8 cellular contexts compared by ENCODE assay signal in the genomic region with DNA sequence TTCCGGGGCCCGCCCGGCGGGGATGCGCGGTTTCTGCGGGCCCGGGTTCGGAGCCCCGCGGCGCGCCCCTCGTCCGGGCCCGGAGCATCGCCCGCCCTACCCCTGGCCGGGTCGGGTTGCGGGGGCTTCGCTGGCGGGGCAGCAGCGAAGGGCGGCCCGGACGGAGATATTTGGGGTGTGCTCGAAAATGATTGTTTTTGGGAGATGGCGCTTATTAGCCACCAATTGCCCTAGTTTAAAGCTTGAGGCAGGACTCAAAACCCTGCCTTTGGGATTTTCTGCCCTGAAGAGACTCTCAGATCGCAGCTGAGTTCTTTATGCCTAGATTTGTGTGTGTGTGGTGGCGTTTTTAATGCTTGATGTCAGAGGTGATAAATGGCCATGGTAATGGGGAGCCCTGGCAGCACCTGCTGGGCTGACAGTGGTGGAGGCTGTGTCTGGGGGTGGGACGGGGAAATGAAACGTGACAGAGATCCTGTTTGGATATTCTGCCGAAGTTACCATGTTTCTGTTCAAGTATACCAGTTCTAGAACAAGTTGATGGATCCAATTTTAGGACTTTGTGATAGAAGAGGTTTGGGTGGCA. TPM values are rescaled to one million over a fixed set of nuclear protein-coding genes. Genes with fewer than 3 reads are reported as not detected.
DNase-seq lines count a peak whose midpoint lies in the region; ATAC-seq and TF ChIP-seq lines count a peak whose summit lies in the region.

No MANE protein-coding gene starts in this region.

- H3K4me1 ChIP-seq in neural progenitor cell: peaks cover 46% of the 10 kb centered on the region

- H3K79me2 ChIP-seq in neural progenitor cell (ENCODE audit: low read depth): peaks cover 52% of the 10 kb centered on the region

- H3K36me3 Mint-ChIP-seq in endothelial cell (ENCODE audit: low read depth, unreplicated experiment) (peaks cover 8% of the 10 kb centered on the region), neural progenitor cell (no peaks in the 10 kb centered on the region)

- peaks cover 30% of the 10 kb centered on the region for H3F3A ChIP-seq in neural progenitor cell (ENCODE audit: low read depth)

- no peak overlapping the region for H2AFZ ChIP-seq in neural progenitor cell (replicated peaks)

- H3K4me2 ChIP-seq in neural progenitor cell: peak overlapping the region; percentile 93

- no peaks in the 10 kb centered on the region for H3K9me3 ChIP-seq in WERI-Rb-1 (ENCODE audit: severe bottlenecking)
- H3K9me3 ChIP-seq in neural progenitor cell (ENCODE audit: low read depth): no peaks in the 10 kb centered on the region

- H3K27me3 Mint-ChIP-seq in endothelial cell (ENCODE audit: unreplicated experiment) (peaks cover 6% of the 10 kb centered on the region), neural progenitor cell (ENCODE audit: insufficient read depth, low read depth) (peaks cover 4% of the 10 kb centered on the region)

- H3K4me3 ChIP-seq in GM06990 (replicated peaks; ENCODE audit: low read depth, low read length) (peak overlapping the region; percentile 69), WERI-Rb-1 (ENCODE audit: low read depth, low read length) (peak overlapping the region; percentile 58), neural progenitor cell (peak overlapping the region; percentile 95)

- H3K27ac Mint-ChIP-seq in endothelial cell (ENCODE audit: unreplicated experiment): peak overlapping the region; percentile 67
- H3K27ac Mint-ChIP-seq in neural progenitor cell: peak overlapping the region; percentile 85

- H3K9me3 Mint-ChIP-seq in endothelial cell (ENCODE audit: unreplicated experiment) (no peaks in the 10 kb centered on the region), neural progenitor cell (peaks cover 3% of the 10 kb centered on the region)

- peak; percentile 12 for ATAC-seq in HG02623 (IDR thresholded peaks at IDR 0.05; ENCODE audit: unreplicated experiment)
- no peak for ATAC-seq in esophagus mucosa

- peaks cover 16% of the 10 kb centered on the region for H4K20me1 ChIP-seq in neural progenitor cell (ENCODE audit: low read depth)

- H3K27me3 ChIP-seq in GM06990 (replicated peaks; ENCODE audit: control insufficient read depth, insufficient read depth, low read length) (no peaks in the 10 kb centered on the region), WERI-Rb-1 (ENCODE audit: insufficient read depth, low read depth, severe bottlenecking) (no peaks in the 10 kb centered on the region), neural progenitor cell (no peaks in the 10 kb centered on the region)

- peak overlapping the region; percentile 62 for H3K9ac ChIP-seq in neural progenitor cell

- H3K4me1 Mint-ChIP-seq in endothelial cell (ENCODE audit: unreplicated experiment) (peaks cover 17% of the 10 kb centered on the region), neural progenitor cell (peaks cover 50% of the 10 kb centered on the region)

- TF ChIP-seq CTCF in GM06990 (IDR thresholded peaks at IDR 0.05; ENCODE audit: insufficient read depth, low read length, poor library complexity, severe bottlenecking): no peak
- no peak for TF ChIP-seq CTCF in WERI-Rb-1 (IDR thresholded peaks at IDR 0.05; ENCODE audit: low read depth, low read length)
- TF ChIP-seq CTCF in endothelial cell (IDR thresholded peaks at IDR 0.05; ENCODE audit: unreplicated experiment): no peak
- no peak for TF ChIP-seq CTCF in neural progenitor cell (IDR thresholded peaks at IDR 0.05)

- H3K36me3 ChIP-seq in GM06990 (ENCODE audit: control insufficient read depth, insufficient read depth, low read length): no peaks in the 10 kb centered on the region
- H3K36me3 ChIP-seq in WERI-Rb-1: no peaks in the 10 kb centered on the region
- H3K36me3 ChIP-seq in neural progenitor cell: no peaks in the 10 kb centered on the region

- peak; percentile 20 for DNase-seq in GM06990 (ENCODE audit: extremely low read depth, insufficient read length)
- DNase-seq in WERI-Rb-1: no peak
- DNase-seq in endothelial cell (ENCODE audit: low spot score): peak; percentile 12
- no peak for DNase-seq in neural progenitor cell (ENCODE audit: low spot score)
- no peak for DNase-seq in AG08396 (ENCODE audit: low spot score)
- DNase-seq in ureter (ENCODE audit: low spot score): no peak

- H3K4me3 Mint-ChIP-seq in endothelial cell (ENCODE audit: unreplicated experiment) (peak overlapping the region; percentile 96), neural progenitor cell (peak overlapping the region; percentile 98)

- peak overlapping the region; percentile 78 for H3K27ac ChIP-seq in WERI-Rb-1
- no peak overlapping the region for H3K27ac ChIP-seq in neural progenitor cell

RNA-seq across cellular contexts. Expression of a gene that starts 0.6 kb away (rescaled TPM):
- total RNA-seq in endothelial cell (ENCODE audit: unreplicated experiment): 11.9 TPM
- 29.3 and 39.6 TPM in 2 replicates for total RNA-seq in neural progenitor cell (ENCODE audit: low replicate concordance)
- total RNA-seq in esophagus mucosa: 8.0 TPM
- total RNA-seq in ureter: 11.4 TPM

RNA-seq across cellular contexts. Expression of a gene that starts 44.5 kb away (rescaled TPM):
- 1.1 TPM for total RNA-seq in endothelial cell (ENCODE audit: unreplicated experiment)
- total RNA-seq in neural progenitor cell (ENCODE audit: low replicate concordance): 4.3 and 7.6 TPM in 2 replicates
- 14.3 TPM for total RNA-seq in esophagus mucosa
- total RNA-seq in ureter: 12.8 TPM

RNA-seq across cellular contexts. Expression of a gene that starts 58.8 kb away (rescaled TPM):
- 72.8 TPM for total RNA-seq in endothelial cell (ENCODE audit: unreplicated experiment)
- 155 and 203 TPM in 2 replicates for total RNA-seq in neural progenitor cell (ENCODE audit: low replicate concordance)
- total RNA-seq in esophagus mucosa: 52.6 TPM
- 42.2 TPM for total RNA-seq in ureter

Comparison
In these comparisons a context has a peak if more than half of its experiments do, and no peak if none do; other contexts are left out.
1. DNase-seq: peak in GM06990 (single experiment) and endothelial cell (single experiment); none in WERI-Rb-1 (single experiment), neural progenitor cell (single experiment), AG08396 (single experiment) and ureter (single experiment).
2. Peak in every context shown above with its lines, with median percentiles within 50 percentile points of each other: H3K4me3 ChIP-seq.